In genomic region chr17:78563189-78564145, GRCh38 we compare ENCODE assay signal across 22 cellular contexts. TPM values are rescaled to one million over a fixed set of nuclear protein-coding genes. Genes with fewer than 3 reads are reported as not detected.
DNase-seq lines count a peak whose midpoint lies in the region; ATAC-seq, FAIRE-seq and TF ChIP-seq lines count a peak whose summit lies in the region.
"Had no signal": no experiment of that assay in that cellular context is flagged by ENCODE, and none has a peak within 500 bp of the region (broad histone marks: within the 10 kb centered on the region; RNA-seq: fewer than 3 reads in every experiment).

No MANE protein-coding gene starts in this region.

- DNase-seq in KBM-7 (peak; percentile 47), NCI-H69 (lab: John Stamatoyannopoulos, UW) (peak; percentile 41), heart right ventricle (peak; percentile 64 to 83), pancreas (peak in 4 of 6 donors; percentile 11 to 54 (median 29)), cerebellum (ENCODE audit: low spot score) (no peak), amygdala (lab: John Stamatoyannopoulos, UW) (no peak), NCI-H1092 (lab: John Stamatoyannopoulos, UW) (no peak)
- DNase-seq: activated CD8-positive, alpha-beta memory T cell treated with anti-CD3 and anti-CD28 coated beads for 24 hours; AML-193; Calu3; foreskin fibroblast; HCEC 1CT; NK-92 treated with Interleukin-12 subunit alpha and Interleukin-12 subunit beta, amount 100 ng/mL, for 24 hours; stimulated activated CD4-positive, alpha-beta T cell treated with anti-CD3 and anti-CD28 coated beads, Interleukin-4, amount 100 ng/mL, for 1 hour; stimulated activated CD8-positive, alpha-beta memory T cell treated with anti-CD3 and anti-CD28 coated beads, Interleukin-4, amount 100 ng/mL, for 48 hours; T-helper 1 cell; testis had no signal

- FAIRE-seq in pancreas (lab: Jason Lieb, UNC): no peak
- FAIRE-seq: GM18507 had no signal

- intact Hi-C loops in heart right ventricle (cut with DNase I): loop anchor here in 1 of 10 donors (1.0 kb wide), 1 partner anchor 29 kb away; no protein-coding TSS in a partner anchor
- intact Hi-C loops in pancreas (cut with DNase I): no loop called here

- 51 to 60% methylated on average over 22 of the region's 22 CpGs for WGBS in heart right ventricle, 2 donors
- 49 to 55% methylated on average over 22 of the region's 22 CpGs for WGBS in pancreas, 2 donors

- peak overlapping the region in 9 of 10 donors; percentile 44 to 89 (median 75) for H3K27ac ChIP-seq in heart right ventricle
- H3K27ac ChIP-seq in pancreas: no peak overlapping the region
- H3K27ac ChIP-seq: neural progenitor cell, RWPE1, testis had no signal

- TF ChIP-seq CTCF in heart right ventricle (IDR thresholded peaks at IDR 0.05): no peak
- no peak for TF ChIP-seq CTCF in pancreas (IDR thresholded peaks at IDR 0.05)

- H3K36me3 ChIP-seq in heart right ventricle: no peaks in the 10 kb centered on the region
- no peaks in the 10 kb centered on the region for H3K36me3 ChIP-seq in pancreas
- H3K36me3 ChIP-seq: neural progenitor cell had no signal

- H3K4me3 ChIP-seq in heart right ventricle: no peak overlapping the region
- no peak overlapping the region for H3K4me3 ChIP-seq in pancreas
- H3K4me3 ChIP-seq: neural progenitor cell, testis had no signal

- H3K27me3 ChIP-seq in heart right ventricle: peaks cover 0 to 6% (median 0%) of the 10 kb centered on the region in 7 donors
- H3K27me3 ChIP-seq in pancreas: no peaks in the 10 kb centered on the region
- H3K27me3 ChIP-seq: neural progenitor cell, testis had no signal

- H3K4me1 ChIP-seq in heart right ventricle (peaks cover 0 to 21% (median 11%) of the 10 kb centered on the region in 9 donors), pancreas (no peaks in the 10 kb centered on the region)
- H3K4me1 ChIP-seq: neural progenitor cell, testis had no signal

- ATAC-seq in heart right ventricle (peak in 7 of 8 donors; percentile 62 to 93 (median 89)), pancreas (peak in 2 of 4 donors; percentile 42 to 51), GM19397 (IDR thresholded peaks at IDR 0.05; ENCODE audit: unreplicated experiment) (no peak)
- ATAC-seq: sciatic nerve had no signal

- in situ Hi-C loops in KBM-7 (cut with MboI; ENCODE audit: low pct_unique_long_range_greater_than_20kb, low sequenced_read_pairs): no loop called here

- H3K9me3 ChIP-seq in heart right ventricle (no peaks in the 10 kb centered on the region), pancreas (no peaks in the 10 kb centered on the region)
- H3K9me3 ChIP-seq: testis had no signal

RNA-seq across cellular contexts. Expression of gene DNAH17, which starts 13.7 kb away (rescaled TPM):
- total RNA-seq in heart right ventricle (under 1 TPM in 6 of 10 donors, not detected in 4; 0.05 to 0.30 (median 0.09) TPM), pancreas (under 1 TPM in 1 of 6 donors, not detected in 5; 0.03 TPM), cerebellum (under 0.01 TPM)
- polyA plus RNA-seq in heart right ventricle (under 1 TPM; 0.07 to 0.14 TPM), pancreas (under 1 TPM; 0.02 to 0.08 TPM)

Comparison
In these comparisons a context has a peak if more than half of its experiments do, and no peak if none do; other contexts are left out.
1. DNase-seq: peak in KBM-7 (single experiment), NCI-H69 (single experiment), heart right ventricle (2 of 2) and pancreas (4 of 6); none in cerebellum (single experiment), amygdala (0 of 56) and NCI-H1092 (single experiment).
2. H3K27ac ChIP-seq: peak in heart right ventricle (9 of 10); none in pancreas (0 of 4).